9 cellular contexts compared by ENCODE assay signal in genomic region chr4:70442474-70442873, GRCh38. TPM values are rescaled to one million over a fixed set of nuclear protein-coding genes. Genes with fewer than 3 reads are reported as not detected.
"Had no signal": no experiment of that assay in that cellular context is flagged by ENCODE, and none has a peak within 500 bp of the region (broad histone marks: within the 10 kb centered on the region; RNA-seq: fewer than 3 reads in every experiment).

No MANE protein-coding gene starts in this region.

- H3K36me3 Mint-ChIP-seq: IgD-negative memory B cell had no signal

- H3K27ac Mint-ChIP-seq: GM23338, IgD-negative memory B cell had no signal

- H3K4me3 Mint-ChIP-seq: GM23338, IgD-negative memory B cell had no signal

- ATAC-seq: GM23338, HepG2 had no signal

- DNase-seq: H7, HCEC 1CT, KBM-7 had no signal

- H3K4me3 ChIP-seq: GM23338 had no signal

- H3K9me3 Mint-ChIP-seq: GM23338 had no signal

- H3K4me1 Mint-ChIP-seq: GM23338, IgD-negative memory B cell had no signal

- FAIRE-seq: HepG2 had no signal

- H2AFZ ChIP-seq: GM23338 had no signal

- H3K27ac ChIP-seq: HL-60 had no signal

- H3K4me2 ChIP-seq: GM23338 had no signal

- H3K27me3 Mint-ChIP-seq: IgD-negative memory B cell had no signal

RNA-seq across cellular contexts. Expression of gene MUC7, which starts 29.5 kb away (rescaled TPM):
- total RNA-seq: GM23338, H4, H7, HepG2, HT1080 had no signal
- polyA plus RNA-seq: GM23338, IgD-negative memory B cell had no signal

RNA-seq across cellular contexts. Expression of gene OPRPN, which starts 44.7 kb away (rescaled TPM):
- total RNA-seq: GM23338, H4, H7, HepG2, HT1080 had no signal
- polyA plus RNA-seq: GM23338, HepG2, IgD-negative memory B cell had no signal

RNA-seq across cellular contexts. Expression of gene SMR3B, which starts 59.5 kb away (rescaled TPM):
- total RNA-seq: GM23338, H4, H7, HepG2, HT1080 had no signal
- polyA plus RNA-seq: GM23338, HepG2, IgD-negative memory B cell had no signal
